In genomic region chr2:218671654-218672566, GRCh38 we compare ENCODE assay signal across 8 cellular contexts. TPM values are rescaled to one million over a fixed set of nuclear protein-coding genes. Genes with fewer than 3 reads are reported as not detected.
DNase-seq lines count a peak whose midpoint lies in the region; ATAC-seq and TF ChIP-seq lines count a peak whose summit lies in the region.

Gene RNF25 (minus strand): TSS chr2:218672002. CDS start chr2:218671970, 32 bp downstream.
Gene STK36 (plus strand): TSS chr2:218672086. CDS start chr2:218672830, 744 bp downstream.

- ATAC-seq in GM21619 (IDR thresholded peaks at IDR 0.05; ENCODE audit: unreplicated experiment), result peak; percentile 97
- ATAC-seq in activated T-cell treated with anti-CD3 and anti-CD28 coated beads, Interleukin-2, amount 50 U/mL, for 4 hours, result peak; percentile 98 to 99
- peak; percentile 89 for ATAC-seq in esophagus mucosa

- H3K4me3 Mint-ChIP-seq in activated T-cell treated with anti-CD3 and anti-CD28 coated beads, Interleukin-2, amount 50 U/mL, for 4 hours, result peak within 1 kb of the TSS; percentile 96

- no peaks in the 10 kb centered on the region for H3K9me3 Mint-ChIP-seq in activated T-cell treated with anti-CD3 and anti-CD28 coated beads, Interleukin-2, amount 50 U/mL, for 4 hours

- TF ChIP-seq POLR2A in Peyer's patch (IDR thresholded peaks at IDR 0.05), result peak; percentile 56 to 60

- peaks cover 21% of the 10 kb centered on the region for H3K4me1 Mint-ChIP-seq in activated T-cell treated with anti-CD3 and anti-CD28 coated beads, Interleukin-2, amount 50 U/mL, for 4 hours (ENCODE audit: low read depth)

- no peaks in the 10 kb centered on the region for H3K9me3 ChIP-seq in Peyer's patch
- H3K9me3 ChIP-seq in muscle layer of colon (ENCODE audit: low read length), result no peaks in the 10 kb centered on the region

- peaks cover 0 to 24% (median 0%) of the 10 kb centered on the region in 3 donors for H3K36me3 ChIP-seq in Peyer's patch
- H3K36me3 ChIP-seq in muscle layer of colon (ENCODE audit: insufficient read depth, low read length), result peaks cover 20% of the 10 kb centered on the region

- peak within 1 kb of the TSS; percentile 73 for H3K9ac ChIP-seq in muscle layer of colon (ENCODE audit: low read length)

- peaks cover 9% of the 10 kb centered on the region for H3K36me3 Mint-ChIP-seq in activated T-cell treated with anti-CD3 and anti-CD28 coated beads, Interleukin-2, amount 50 U/mL, for 4 hours (ENCODE audit: insufficient read depth)

- H3K4me3 ChIP-seq in Jurkat, Clone E6-1 (ENCODE audit: low read length), result peak within 1 kb of the TSS; percentile 84
- peak within 1 kb of the TSS; percentile 50 to 95 (median 72) for H3K4me3 ChIP-seq in Peyer's patch
- H3K4me3 ChIP-seq in muscle layer of colon (ENCODE audit: low read depth in 1 of 2, low read length in 2 of 2), result peak within 1 kb of the TSS; percentile 64 to 80

- H3K27me3 Mint-ChIP-seq in activated T-cell treated with anti-CD3 and anti-CD28 coated beads, Interleukin-2, amount 50 U/mL, for 4 hours (ENCODE audit: low read depth), result no peaks in the 10 kb centered on the region

- H3K4me1 ChIP-seq in Peyer's patch, result peaks cover 0 to 17% (median 3%) of the 10 kb centered on the region in 4 donors
- peaks cover 14% of the 10 kb centered on the region for H3K4me1 ChIP-seq in muscle layer of colon (ENCODE audit: insufficient read depth, low read length)

- H3K27ac ChIP-seq in Peyer's patch (peak within 1 kb of the TSS; percentile 50 to 83 (median 72)), muscle layer of colon (ENCODE audit: low read depth, low read length) (peak within 1 kb of the TSS; percentile 91)

- peak; percentile 92 for DNase-seq in DMS53 (lab: John Stamatoyannopoulos, UW)
- peak; percentile 72 for DNase-seq in Jurkat, Clone E6-1 (ENCODE audit: low read depth, low spot score)
- peak; percentile 79 to 90 (median 84) for DNase-seq in Peyer's patch
- peak; percentile 74 for DNase-seq in activated T-cell treated with anti-CD3 and anti-CD28 coated beads, Interleukin-2, amount 50 U/mL, for 4 hours
- peak; percentile 62 for DNase-seq in stimulated activated CD8-positive, alpha-beta memory T cell treated with anti-CD3 and anti-CD28 coated beads, Interleukin-7, amount 100 ng/mL, for 24 hours (ENCODE audit: low read depth)

- no peaks in the 10 kb centered on the region for H3K27me3 ChIP-seq in Peyer's patch
- no peaks in the 10 kb centered on the region for H3K27me3 ChIP-seq in muscle layer of colon (ENCODE audit: control insufficient read depth in 1 of 2, insufficient read depth in 2 of 2, low read length in 2 of 2)

- TF ChIP-seq CTCF in Peyer's patch (IDR thresholded peaks at IDR 0.05), result no peak

RNA-seq across cellular contexts. Expression of gene RNF25, which starts in this region (rescaled TPM):
- polyA plus RNA-seq in Jurkat, Clone E6-1 (2012; ENCODE audit: insufficient read depth, insufficient read length), result 77.7 TPM
- total RNA-seq in Peyer's patch, result 10 to 100 TPM in 3 of 4 donors, 1 to 10 TPM in 1; 9.5 to 23.7 (median 18.6) TPM
- 10 to 100 TPM; 25.6 to 34.6 (median 32.7) TPM for total RNA-seq in activated T-cell treated with anti-CD3 and anti-CD28 coated beads, Interleukin-2, amount 50 U/mL, for 4 hours
- 15.3 TPM for total RNA-seq in esophagus mucosa

RNA-seq across cellular contexts. Expression of gene STK36, which starts in this region (rescaled TPM):
- polyA plus RNA-seq in Jurkat, Clone E6-1 (2012; ENCODE audit: insufficient read depth, insufficient read length), result 12.8 TPM
- total RNA-seq in Peyer's patch (10 to 100 TPM; 25.6 to 82.7 (median 63.6) TPM), esophagus mucosa (12.0 TPM)
- total RNA-seq in activated T-cell treated with anti-CD3 and anti-CD28 coated beads, Interleukin-2, amount 50 U/mL, for 4 hours, result 10 to 100 TPM; 15.7 to 18.3 (median 15.7) TPM

Comparison
In these comparisons a context has a peak if more than half of its experiments do, and no peak if none do; other contexts are left out.
1. Peak in every context shown above with its lines: DNase-seq, ATAC-seq, H3K4me3 ChIP-seq and H3K27ac ChIP-seq.